21 cellular contexts compared by ENCODE assay signal in the genomic region with DNA sequence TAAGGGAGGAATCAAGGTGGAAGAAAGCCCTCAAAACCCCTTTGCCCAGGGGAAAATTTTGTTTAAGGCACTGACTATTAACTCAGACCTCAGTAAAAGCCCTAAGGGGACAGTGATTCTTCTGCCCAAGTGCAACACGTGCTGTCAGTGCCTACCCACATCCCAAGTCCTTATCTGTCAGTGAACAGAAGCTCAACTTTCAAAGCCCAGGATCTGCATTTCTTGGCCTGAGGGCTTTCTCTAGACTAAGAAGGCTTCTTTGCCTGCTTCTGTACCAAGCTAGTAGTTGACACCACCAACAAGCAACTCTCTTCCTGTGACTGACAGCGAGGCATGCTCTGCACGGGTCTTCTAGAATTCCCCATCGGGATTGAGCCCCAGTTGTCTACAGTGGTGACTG.
DNase-seq lines count a peak whose midpoint lies in the region; ATAC-seq, FAIRE-seq and TF ChIP-seq lines count a peak whose summit lies in the region.
"Had no signal": no experiment of that assay in that cellular context is flagged by ENCODE, and none has a peak within 500 bp of the region (broad histone marks: within the 10 kb centered on the region; RNA-seq: fewer than 3 reads in every experiment).

No MANE protein-coding gene starts in this region.

- peaks cover 42% of the 10 kb centered on the region for H3K4me1 Mint-ChIP-seq in nephron
- H3K4me1 Mint-ChIP-seq: CD4-positive, CD25-positive, alpha-beta regulatory T cell had no signal

- peak overlapping the region; percentile 35 to 70 (median 67) for H3K27ac Mint-ChIP-seq in nephron
- H3K27ac Mint-ChIP-seq: CD4-positive, CD25-positive, alpha-beta regulatory T cell; CD8-positive, alpha-beta memory T cell had no signal

- no peak for TF ChIP-seq CTCF in nephron (IDR thresholded peaks at IDR 0.05; ENCODE audit: unreplicated experiment in 3 of 3)

- no peaks in the 10 kb centered on the region for H3K27me3 Mint-ChIP-seq in nephron (ENCODE audit: low read depth)
- H3K27me3 Mint-ChIP-seq: CD4-positive, CD25-positive, alpha-beta regulatory T cell; CD8-positive, alpha-beta memory T cell had no signal

- no peaks in the 10 kb centered on the region for H3K9me3 Mint-ChIP-seq in nephron

- peak; percentile 29 for DNase-seq in NCI-H69 (lab: John Stamatoyannopoulos, UW)
- DNase-seq in foreskin melanocyte, result peak; percentile 56
- DNase-seq in H54 (ENCODE audit: insufficient read length, low spot score), result no peak
- no peak for DNase-seq in COLO668 (lab: John Stamatoyannopoulos, UW; ENCODE audit: unreplicated experiment)
- DNase-seq in SHP77 treated with DMSO at 0.1 percent for 48 hours (lab: John Stamatoyannopoulos, UW), result no peak
- DNase-seq: ACHN; BE2C; C1 segment of cervical spinal cord; Caco-2; CD4-positive, CD25-positive, alpha-beta regulatory T cell; CD8-positive, alpha-beta memory T cell; GDM1 had no signal

- no peak overlapping the region for H3K4me3 Mint-ChIP-seq in nephron
- H3K4me3 Mint-ChIP-seq: CD4-positive, CD25-positive, alpha-beta regulatory T cell; CD8-positive, alpha-beta memory T cell had no signal

- TF ChIP-seq POLR2A in H54 (IDR thresholded peaks at IDR 0.05; ENCODE audit: low read depth, low read length), result no peak

- no peak for ATAC-seq in GM18873 (IDR thresholded peaks at IDR 0.05; ENCODE audit: low FRiP score, unreplicated experiment)
- ATAC-seq: K562 had no signal

- H3K36me3 Mint-ChIP-seq in nephron (ENCODE audit: low read depth), result no peaks in the 10 kb centered on the region
- H3K36me3 Mint-ChIP-seq: CD4-positive, CD25-positive, alpha-beta regulatory T cell; CD8-positive, alpha-beta memory T cell had no signal

- FAIRE-seq in H54 (lab: Jason Lieb, UNC), result no peak
- FAIRE-seq: A204.1, D721Med, GM12892, GM18507, GM19239, H1, K562 had no signal

Comparison
In these comparisons a context has a peak if more than half of its experiments do, and no peak if none do; other contexts are left out.
1. DNase-seq: peak in NCI-H69 (single experiment) and foreskin melanocyte (single experiment); none in H54 (single experiment), COLO668 (single experiment) and SHP77 treated with DMSO at 0.1 percent for 48 hours (single experiment).